15 cellular contexts compared by ENCODE assay signal in the genomic region with DNA sequence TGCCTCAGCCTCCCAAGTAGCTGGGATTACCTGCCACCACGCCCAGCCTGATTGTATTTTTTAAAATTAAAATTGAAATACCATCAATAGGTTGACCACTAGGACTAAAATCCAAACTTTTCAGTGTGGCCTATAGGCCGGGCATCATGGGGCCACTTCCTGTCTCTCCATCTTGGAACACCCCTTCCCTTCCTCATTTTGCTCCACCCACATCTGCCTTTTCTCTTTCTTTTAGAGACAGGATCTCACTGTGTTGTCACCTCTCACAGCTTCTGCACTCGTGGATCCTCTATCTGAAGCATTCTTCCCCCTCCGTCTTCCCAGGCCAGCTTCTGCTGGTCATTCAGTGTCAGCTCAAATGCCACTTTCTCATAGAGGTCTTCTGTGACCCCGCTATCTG.
"Had no signal": no experiment of that assay in that cellular context is flagged by ENCODE, and none has a peak within 500 bp of the region (broad histone marks: within the 10 kb centered on the region; RNA-seq: fewer than 3 reads in every experiment).

No MANE protein-coding gene starts in this region.

- H3K27me3 ChIP-seq: body of pancreas, hepatocyte, neural progenitor cell, pancreas, thyroid gland, vagina had no signal

- H3K36me3 ChIP-seq: neural progenitor cell, pancreas, thyroid gland, vagina had no signal

- H2AFZ ChIP-seq: hepatocyte, neural progenitor cell had no signal

- H3K4me1 ChIP-seq: body of pancreas, neural progenitor cell, pancreas had no signal

- H3K27ac Mint-ChIP-seq: activated CD4-positive, alpha-beta T cell treated with anti-CD3 and anti-CD28 coated beads for 36 hours; neural progenitor cell had no signal

- ATAC-seq: activated CD4-positive, alpha-beta T cell treated with anti-CD3 and anti-CD28 coated beads for 36 hours; body of pancreas; pancreas had no signal

- H3K4me1 Mint-ChIP-seq: neural progenitor cell had no signal

- DNase-seq: activated CD4-positive, alpha-beta T cell treated with anti-CD3 and anti-CD28 coated beads for 36 hours; activated naive CD4-positive, alpha-beta T cell; activated T-cell treated with anti-CD3 and anti-CD28 coated beads, Interleukin-2, amount 50 U/mL, for 48 hours; body of pancreas; central memory CD4-positive, alpha-beta T cell; effector memory CD4-positive, alpha-beta T cell; pancreas; stimulated activated CD4-positive, alpha-beta T cell treated with anti-CD3 and anti-CD28 coated beads, Interleukin-4, amount 100 ng/mL, for 1 hour; stimulated activated CD8-positive, alpha-beta memory T cell treated with anti-CD3 and anti-CD28 coated beads, Interleukin-4, amount 100 ng/mL, for 48 hours; thyroid gland had no signal

- H3K27ac ChIP-seq: body of pancreas, coronary artery, epithelial cell of prostate, hepatocyte, neural progenitor cell, pancreas had no signal

- H3K4me2 ChIP-seq: hepatocyte, neural progenitor cell had no signal

- H3K4me3 Mint-ChIP-seq: activated CD4-positive, alpha-beta T cell treated with anti-CD3 and anti-CD28 coated beads for 36 hours; neural progenitor cell had no signal

- H3K4me3 ChIP-seq: body of pancreas, coronary artery, hepatocyte, neural progenitor cell, pancreas, thyroid gland, vagina had no signal

- H3K27me3 Mint-ChIP-seq: activated CD4-positive, alpha-beta T cell treated with anti-CD3 and anti-CD28 coated beads for 36 hours had no signal

- H3K79me2 ChIP-seq: hepatocyte had no signal
